8 cellular contexts compared by ENCODE assay signal in the genomic region with DNA sequence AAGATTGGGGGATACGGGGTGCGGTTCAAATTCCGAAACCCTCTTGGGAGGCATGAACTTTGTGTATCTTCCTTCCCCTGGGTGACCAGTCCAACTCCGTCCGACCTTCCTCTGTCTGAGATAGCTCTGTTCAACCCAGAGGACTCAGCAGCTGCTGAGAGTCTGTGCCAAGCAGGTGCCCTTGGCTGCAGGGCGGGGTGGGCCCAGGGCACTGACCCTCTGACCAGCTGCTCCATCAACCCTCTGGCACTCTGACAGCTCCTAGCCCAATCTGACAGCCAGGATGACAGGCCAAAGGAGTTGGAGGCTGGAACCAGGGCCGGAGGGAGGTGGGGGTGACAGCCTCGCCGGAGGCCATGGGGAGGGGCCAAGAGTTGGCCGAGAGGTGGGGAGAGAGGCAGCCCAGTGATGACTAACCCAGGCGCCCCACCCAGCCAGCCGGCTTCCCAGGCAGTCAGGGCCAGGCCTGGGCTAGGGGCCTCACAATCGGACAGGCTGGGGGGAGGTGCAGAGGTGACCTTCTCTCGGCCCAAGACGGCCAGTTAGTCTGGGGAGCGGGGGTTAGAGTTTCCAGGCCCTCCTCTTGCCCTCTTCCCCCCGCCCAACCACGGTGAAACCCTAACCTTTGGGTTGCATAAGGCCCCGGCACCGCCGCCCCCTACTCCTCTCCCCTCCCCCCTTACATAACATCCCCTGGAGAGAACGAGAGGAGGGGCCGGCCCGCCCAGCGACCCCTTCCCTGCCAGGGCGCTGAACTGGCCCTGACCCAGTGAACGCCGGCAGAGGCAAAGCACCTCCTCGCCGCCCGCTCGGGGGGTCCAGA. TPM values are rescaled to one million over a fixed set of nuclear protein-coding genes. Genes with fewer than 3 reads are reported as not detected.
DNase-seq lines count a peak whose midpoint lies in the region; ATAC-seq, FAIRE-seq and TF ChIP-seq lines count a peak whose summit lies in the region.

No MANE protein-coding gene starts in this region.

- H3K4me2 ChIP-seq in smooth muscle cell: peak overlapping the region; percentile 99

- CTCF ChIA-PET in HEK293 (lab: Yijun Ruan, JAX): interaction anchor here (0.6 to 5.1 kb wide), 13 partner anchors 7 to 1031 kb away, joined by 3 to 44 read pairs (median 4); partner anchors contain the start of genes OVCA2 and WDR81

- DNase-seq in T-helper 1 cell (peak in 3 of 5 donors; percentile 40 to 42 (median 40)), bronchial epithelial cell (ENCODE audit: low read depth) (peak; percentile 76), iris pigment epithelial cell (ENCODE audit: low read depth) (peak; percentile 91), smooth muscle cell (lab: John Stamatoyannopoulos, UW; ENCODE audit: unreplicated experiment) (peak; percentile 77), GM12891 (ENCODE audit: insufficient read length, low spot score) (no peak)

- H3K27me3 ChIP-seq in bronchial epithelial cell (ENCODE audit: control insufficient read depth, insufficient read depth, low read length): no peaks in the 10 kb centered on the region
- no peaks in the 10 kb centered on the region for H3K27me3 ChIP-seq in smooth muscle cell (ENCODE audit: low read depth)

- peaks cover 18% of the 10 kb centered on the region for H3K4me1 ChIP-seq in HEK293 (ENCODE audit: control insufficient read depth, insufficient read depth, low read length)
- peaks cover 32% of the 10 kb centered on the region for H3K4me1 ChIP-seq in smooth muscle cell (ENCODE audit: low read depth)

- H4K20me1 ChIP-seq in smooth muscle cell (ENCODE audit: low read depth): peaks cover 57% of the 10 kb centered on the region

- ATAC-seq in HG03139 (IDR thresholded peaks at IDR 0.05; ENCODE audit: unreplicated experiment): no peak

- peak overlapping the region; percentile 100 for H3K27ac ChIP-seq in 22Rv1
- H3K27ac ChIP-seq in HEK293 (ENCODE audit: extremely low read depth, low read depth, low read length): peak overlapping the region; percentile 44; the same call in 1 of the 2 replicates
- peak overlapping the region; percentile 99 for H3K27ac ChIP-seq in smooth muscle cell (ENCODE audit: low read depth)

- H3K9me3 ChIP-seq in HEK293 (ENCODE audit: control insufficient read depth, insufficient read depth, low read depth, low read length) (no peaks in the 10 kb centered on the region), smooth muscle cell (replicated peaks; ENCODE audit: low read depth) (no peaks in the 10 kb centered on the region)

- H3K36me3 ChIP-seq in HEK293 (ENCODE audit: control insufficient read depth in 2 of 2, insufficient read depth in 1 of 2, low read length in 2 of 2): peaks cover 0 to 23% of the 10 kb centered on the region in 2 experiments; a peak in 1 of 3 replicates
- H3K36me3 ChIP-seq in bronchial epithelial cell (ENCODE audit: control insufficient read depth, insufficient read depth, low read length): peaks cover 25% of the 10 kb centered on the region
- no peaks in the 10 kb centered on the region for H3K36me3 ChIP-seq in smooth muscle cell (ENCODE audit: low read depth)

- H3K4me3 ChIP-seq in HEK293 (ENCODE audit: low read depth, low read length): peak overlapping the region; percentile 86
- peak overlapping the region; percentile 87 for H3K4me3 ChIP-seq in bronchial epithelial cell (ENCODE audit: low read depth, low read length)
- H3K4me3 ChIP-seq in smooth muscle cell: peak overlapping the region; percentile 97

- TF ChIP-seq POLR2A in GM12891 (IDR thresholded peaks at IDR 0.05; ENCODE audit: low read depth, low read length): no peak

- peak overlapping the region; percentile 100 for H3K9ac ChIP-seq in smooth muscle cell (ENCODE audit: low read depth)

- no peak for FAIRE-seq in bronchial epithelial cell (lab: Jason Lieb, UNC)
- FAIRE-seq in GM12891 (lab: Jason Lieb, UNC): no peak

- H2AFZ ChIP-seq in smooth muscle cell (ENCODE audit: low read depth): no peak overlapping the region

- peaks cover 52% of the 10 kb centered on the region for H3K79me2 ChIP-seq in smooth muscle cell (ENCODE audit: low read depth)

- POLR2A ChIA-PET in HEK293 (lab: Yijun Ruan, JAX): interaction anchor here (0.5 to 4.6 kb wide), 27 partner anchors 8 to 531 kb away, joined by 3 to 45 read pairs (median 6); partner anchors contain the start of genes PITPNA, PRPF8, RILP and RPA1

- H3F3A ChIP-seq in smooth muscle cell (ENCODE audit: low read depth): peaks cover 40% of the 10 kb centered on the region

- WGBS in smooth muscle cell (ENCODE audit: low lambda C conversion rate): 2% methylated on average over 22 of the region's 32 CpGs

- TF ChIP-seq CTCF in 22Rv1 (IDR thresholded peaks at IDR 0.05) (no peak), HEK293 (tag by site-specific recombination; IDR thresholded peaks at IDR 0.05) (no peak), bronchial epithelial cell (IDR thresholded peaks at IDR 0.05; ENCODE audit: insufficient read depth, low read length, severe bottlenecking) (no peak), smooth muscle cell (IDR thresholded peaks at IDR 0.05; ENCODE audit: borderline replicate concordance, insufficient read depth, poor library complexity, severe bottlenecking) (no peak)

TF ChIP-seq in HEK293, 187 proteins besides CTCF, POLR2A, EP300 and RAD21 (continues in another document):
- no peak for TF ChIP-seq ZNF398 (tag by site-specific recombination; IDR thresholded peaks at IDR 0.05)
- no peak for TF ChIP-seq ZNF561 (tag by site-specific recombination; IDR thresholded peaks at IDR 0.05; ENCODE audit: borderline replicate concordance)
- TF ChIP-seq KLF16 (tag by site-specific recombination; IDR thresholded peaks at IDR 0.05): 0 out of 2 replicates have a peak, but pooled peaks have one; percentile 38
- 0 out of 2 replicates have a peak, but pooled peaks have one; percentile 8 for TF ChIP-seq WT1 (tag by site-specific recombination; IDR thresholded peaks at IDR 0.05)
- TF ChIP-seq ZNF121 (tag by site-specific recombination; IDR thresholded peaks at IDR 0.05): no peak
- TF ChIP-seq KLF7 (tag by site-specific recombination; IDR thresholded peaks at IDR 0.05; ENCODE audit: borderline replicate concordance): peak; percentile 32; the same call in 1 of the 2 replicates
- 0 out of 2 replicates have a peak, but pooled peaks have one; percentile 14 for TF ChIP-seq ZNF24 (tag by site-specific recombination; IDR thresholded peaks at IDR 0.05)

TF ChIP-seq in GM12891, 5 proteins besides CTCF, POLR2A, EP300 and RAD21:
- no peak for TF ChIP-seq SPI1 (IDR thresholded peaks at IDR 0.05; ENCODE audit: low read depth, low read length)
- no peak for TF ChIP-seq TAF1 (IDR thresholded peaks at IDR 0.05; ENCODE audit: low read depth, low read length)
- TF ChIP-seq POLR2AphosphoS5 (IDR thresholded peaks at IDR 0.05; ENCODE audit: low read depth, low read length): no peak
- TF ChIP-seq POU2F2 (IDR thresholded peaks at IDR 0.05; ENCODE audit: low read depth, low read length): no peak
- no peak for TF ChIP-seq PAX5 (IDR thresholded peaks at IDR 0.05; ENCODE audit: insufficient read depth, low read length, severe bottlenecking)

RNA-seq across cellular contexts. Expression of gene TLCD2, which starts 5.0 kb away (rescaled TPM):
- 4.5 and 19.1 TPM in 2 replicates for total RNA-seq in bronchial epithelial cell
- 2.5 and 3.4 TPM in 2 replicates for total RNA-seq in smooth muscle cell
- 1.9 and 3.6 TPM in 2 replicates for polyA plus RNA-seq in smooth muscle cell
- 0.10 TPM for polyA plus RNA-seq in GM12891 (2012; ENCODE audit: low read depth, missing spikeins)

RNA-seq across cellular contexts. Expression of gene WDR81, which starts 9.3 kb away (rescaled TPM):
- total RNA-seq in bronchial epithelial cell (13.8 and 21.6 TPM in 2 replicates), smooth muscle cell (5.6 and 5.7 TPM in 2 replicates)
- 9.7 TPM in 2 replicates for polyA plus RNA-seq in smooth muscle cell
- polyA plus RNA-seq in GM12891 (2012; ENCODE audit: low read depth, missing spikeins): 6.8 TPM

RNA-seq across cellular contexts. Expression of gene SERPINF2, which starts 27.5 kb away (rescaled TPM):
- 0.79 and 1.5 TPM in 2 replicates for total RNA-seq in bronchial epithelial cell
- total RNA-seq in smooth muscle cell: 0.18 and 0.36 TPM in 2 replicates
- 0.22 and 0.66 TPM in 2 replicates for polyA plus RNA-seq in smooth muscle cell
- 0.26 TPM for polyA plus RNA-seq in GM12891 (2012; ENCODE audit: low read depth, missing spikeins)

RNA-seq across cellular contexts. Expression of gene PRPF8, which starts 30.5 kb away (rescaled TPM):
- total RNA-seq in bronchial epithelial cell: 57.7 and 71.0 TPM in 2 replicates
- 99.7 and 111 TPM in 2 replicates for total RNA-seq in smooth muscle cell
- 129 and 135 TPM in 2 replicates for polyA plus RNA-seq in smooth muscle cell
- polyA plus RNA-seq in GM12891 (2012; ENCODE audit: low read depth, missing spikeins): 135 TPM

RNA-seq across cellular contexts. Expression of gene SERPINF1, which starts 46.7 kb away (rescaled TPM):
- total RNA-seq in bronchial epithelial cell (51.3 and 112 TPM in 2 replicates), smooth muscle cell (645 and 778 TPM in 2 replicates)
- polyA plus RNA-seq in smooth muscle cell: 370 and 498 TPM in 2 replicates
- 5.4 TPM for polyA plus RNA-seq in GM12891 (2012; ENCODE audit: low read depth, missing spikeins)

Comparison
In these comparisons a context has a peak if more than half of its experiments do, and no peak if none do; other contexts are left out.
1. H3K27ac ChIP-seq: peak in every context shown above with its lines; median percentile 100 in 22Rv1; 99 in smooth muscle cell; 44 in HEK293.